13 cellular contexts compared by ENCODE assay signal in the genomic region with DNA sequence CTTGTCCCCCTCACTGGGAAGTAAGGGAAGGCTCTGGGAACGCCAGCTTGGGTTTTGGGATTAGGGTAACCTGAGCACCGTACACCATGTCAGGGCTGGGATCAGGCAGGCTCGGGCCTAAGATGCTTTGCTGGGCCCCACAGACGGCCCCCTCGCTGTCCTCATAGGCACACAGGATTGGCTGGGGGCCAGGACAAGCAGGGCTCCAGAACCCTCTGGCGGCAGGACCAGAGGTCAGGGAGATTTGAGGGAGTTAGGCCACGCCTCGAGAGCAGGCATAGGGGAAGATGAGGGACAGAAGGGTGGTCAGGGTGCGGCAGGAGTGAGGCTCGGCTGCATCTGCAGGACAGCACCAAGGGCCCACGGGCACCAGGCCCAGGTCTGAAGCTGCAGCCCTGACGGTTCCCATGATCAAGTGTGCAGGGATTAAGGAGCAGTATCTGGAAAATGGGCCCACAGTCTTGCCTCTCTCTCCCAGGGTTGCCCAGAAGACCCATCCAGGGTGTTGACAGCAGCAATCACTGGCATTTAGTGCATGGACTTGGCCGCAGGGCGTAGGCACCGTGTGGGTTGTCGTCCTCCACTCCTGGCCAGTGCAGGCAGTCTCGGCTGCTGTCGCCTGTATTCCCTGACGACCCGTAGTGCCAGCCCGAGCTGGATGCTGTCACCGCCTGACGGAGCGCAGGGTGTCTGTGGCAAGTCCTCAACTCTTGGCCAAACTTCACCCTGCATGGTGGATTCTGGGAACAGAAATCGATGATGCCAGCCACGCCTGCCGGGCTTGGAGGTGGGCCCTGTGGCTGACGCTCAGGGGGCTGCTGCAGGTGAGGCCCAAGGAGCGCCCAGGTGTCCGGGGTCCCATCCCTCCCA. TPM values are rescaled to one million over a fixed set of nuclear protein-coding genes. Genes with fewer than 3 reads are reported as not detected.
DNase-seq lines count a peak whose midpoint lies in the region; ATAC-seq and TF ChIP-seq lines count a peak whose summit lies in the region.
"Had no signal": no experiment of that assay in that cellular context is flagged by ENCODE, and none has a peak within 500 bp of the region (broad histone marks: within the 10 kb centered on the region; RNA-seq: fewer than 3 reads in every experiment).

No MANE protein-coding gene starts in this region.

- no peak for TF ChIP-seq CTCF in heart right ventricle (IDR thresholded peaks at IDR 0.05)

- no peaks in the 10 kb centered on the region for H3K27me3 ChIP-seq in NT2/D1 (ENCODE audit: insufficient read depth, insufficient read length)
- H3K27me3 ChIP-seq in heart right ventricle: no peaks in the 10 kb centered on the region

- DNase-seq in Daoy (ENCODE audit: low read depth): peak; percentile 3
- DNase-seq in NT2/D1 (ENCODE audit: low read depth, low spot score): no peak
- peak in 1 of 2 donors; percentile 28 for DNase-seq in heart right ventricle
- DNase-seq in posterior cingulate gyrus: peak in 8 of 10 donors; percentile 4 to 75 (median 18)
- no peak for DNase-seq in NCI-H2029 (lab: John Stamatoyannopoulos, UW)
- no peak for DNase-seq in ACHN
- no peak for DNase-seq in NCI-H526 (lab: John Stamatoyannopoulos, UW)
- DNase-seq: activated CD4-positive, alpha-beta T cell treated with anti-CD3 and anti-CD28 coated beads, Interleukin-2, amount 50 U/mL, for 4 hours; cerebellar nuclear complex; NCI-H146; NCI-H510A treated with DMSO at 0.1 percent for 48 hours had no signal

- in situ Hi-C loops in ACHN (cut with HindIII; ENCODE audit: low pct_ligation_motif_present, low pct_unique_long_range_greater_than_20kb, low sequenced_read_pairs): no loop called here

- peak overlapping the region; percentile 1 for H3K9ac ChIP-seq in NT2/D1 (ENCODE audit: insufficient read length, low read depth)

- ATAC-seq in heart right ventricle: peak in 5 of 8 donors; percentile 11 to 61 (median 54)
- ATAC-seq in HG03432 (IDR thresholded peaks at IDR 0.05; ENCODE audit: unreplicated experiment): no peak
- ATAC-seq: activated naive CD4-positive, alpha-beta T cell treated with anti-CD3 and anti-CD28 coated beads, Interleukin-2, amount 50 U/mL, for 72 hours had no signal

- H3K36me3 ChIP-seq in NT2/D1 (ENCODE audit: insufficient read depth, insufficient read length, low read length) (peaks cover 14% of the 10 kb centered on the region), heart right ventricle (no peaks in the 10 kb centered on the region)

- H3K27ac ChIP-seq in heart right ventricle: no peak overlapping the region

- H3K4me1 ChIP-seq in NT2/D1 (ENCODE audit: insufficient read depth, insufficient read length): peaks cover 6% of the 10 kb centered on the region
- peaks cover 2 to 15% (median 10%) of the 10 kb centered on the region in 9 donors for H3K4me1 ChIP-seq in heart right ventricle

- intact Hi-C loops in heart right ventricle (cut with DNase I): loop anchor here in 1 of 10 donors (5.0 kb wide), 1 partner anchor 38 kb away; no protein-coding TSS in a partner anchor
- intact Hi-C loops in posterior cingulate gyrus (cut with DNase I): no loop called here

- H3K9me3 ChIP-seq in NT2/D1 (ENCODE audit: insufficient read depth, low read length): no peaks in the 10 kb centered on the region
- no peaks in the 10 kb centered on the region for H3K9me3 ChIP-seq in heart right ventricle

- H3K4me3 ChIP-seq in NT2/D1 (ENCODE audit: insufficient read length, low read depth) (no peak overlapping the region), heart right ventricle (no peak overlapping the region)

- 78 to 81% methylated on average over 30 of the region's 30 CpGs for WGBS in heart right ventricle, 2 donors

RNA-seq across cellular contexts. Expression of gene GNB1L, which starts 15.7 kb away (rescaled TPM):
- 16.1 and 17.0 TPM in 2 replicates for total RNA-seq in Daoy (2014; rRNA removed; shearing (Covaris generic))
- 1 to 10 TPM in 8 of 10 donors, under 1 TPM in 2; 0.76 to 3.6 (median 1.8) TPM for total RNA-seq in heart right ventricle
- polyA plus RNA-seq in heart right ventricle: 1 to 10 TPM; 2.0 to 9.3 TPM

RNA-seq across cellular contexts. Expression of gene RTL10, which starts 15.7 kb away (rescaled TPM):
- 8.2 and 11.2 TPM in 2 replicates for total RNA-seq in Daoy (2014; rRNA removed; shearing (Covaris generic))
- total RNA-seq in heart right ventricle: 10 to 100 TPM in 2 of 10 donors, 1 to 10 TPM in 8; 5.3 to 12.0 (median 7.2) TPM
- 1 to 10 TPM; 4.0 to 6.5 TPM for polyA plus RNA-seq in heart right ventricle

Comparison
In these comparisons a context has a peak if more than half of its experiments do, and no peak if none do; other contexts are left out.
1. DNase-seq: peak in Daoy (single experiment) and posterior cingulate gyrus (8 of 10); none in NT2/D1 (single experiment), NCI-H2029 (single experiment), ACHN (single experiment) and NCI-H526 (0 of 2).